ENCODE assay signal across 8 cellular contexts in the genomic region with DNA sequence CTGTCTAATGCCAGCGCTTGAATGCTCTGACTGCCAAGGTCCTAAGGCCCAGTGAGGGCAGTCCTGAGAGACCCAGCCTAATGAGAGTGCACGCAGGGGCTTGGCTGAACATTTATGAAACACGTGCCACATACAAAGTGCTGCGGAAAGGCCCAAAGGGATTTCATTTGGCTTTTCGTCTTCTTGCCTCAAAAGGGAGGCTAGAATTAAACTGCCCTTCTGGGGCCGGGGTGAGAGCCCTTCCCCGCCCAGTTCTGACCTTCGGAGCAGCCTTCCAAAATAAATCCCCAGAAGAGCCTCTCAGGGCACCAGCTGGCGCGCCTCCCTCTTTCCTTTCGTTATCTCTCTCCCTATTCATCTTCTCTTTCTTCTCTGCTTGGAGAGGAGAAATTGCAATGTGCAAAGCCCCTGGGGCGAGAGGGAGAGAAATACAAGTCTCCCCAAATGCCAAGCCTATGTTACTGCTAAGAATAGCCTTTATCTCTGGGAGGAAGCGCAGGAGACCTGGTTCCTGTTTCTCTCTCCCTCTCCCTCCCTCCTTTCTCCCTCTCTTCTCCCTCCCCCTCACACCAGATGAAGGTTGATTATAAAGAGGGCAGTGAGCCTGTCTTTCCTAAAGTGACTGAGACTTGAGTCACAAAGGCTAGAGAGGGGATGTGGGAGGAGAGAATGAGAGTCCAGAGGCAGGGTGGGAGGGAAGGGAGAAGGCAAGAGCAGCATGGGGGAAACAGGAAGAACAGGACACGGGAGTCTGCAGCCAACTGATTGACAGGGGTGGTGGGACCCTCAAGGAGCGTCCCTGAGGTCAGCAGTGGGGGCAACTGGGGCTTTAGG. TPM values are rescaled to one million over a fixed set of nuclear protein-coding genes. Genes with fewer than 3 reads are reported as not detected.
DNase-seq lines count a peak whose midpoint lies in the region; ATAC-seq and TF ChIP-seq lines count a peak whose summit lies in the region.

No MANE protein-coding gene starts in this region.

- H3K36me3 Mint-ChIP-seq in type B pancreatic cell, result no peaks in the 10 kb centered on the region

- TF ChIP-seq EP300 in SK-N-SH (IDR thresholded peaks at IDR 0.05; ENCODE audit: borderline replicate concordance in 1 of 2, low read depth in 1 of 2, low read length in 1 of 2), result peak; percentile 14 to 54; a peak in 1 of 4 replicates

- peak overlapping the region; percentile 90 for H3K9ac ChIP-seq in SK-N-SH
- H3K9ac ChIP-seq in mesendoderm (ENCODE audit: low read length), result peak overlapping the region; percentile 37

- H3K79me2 ChIP-seq in SK-N-SH (ENCODE audit: insufficient read depth), result no peaks in the 10 kb centered on the region
- H3K79me2 ChIP-seq in mesendoderm (ENCODE audit: control insufficient read depth, insufficient read depth, low read length), result no peaks in the 10 kb centered on the region

- H3K56ac ChIP-seq in mesendoderm (ENCODE audit: low read length), result peak overlapping the region; percentile 47

- H4K20me1 ChIP-seq in SK-N-SH (ENCODE audit: insufficient read depth), result no peaks in the 10 kb centered on the region

- peak overlapping the region; percentile 83 for H3K4me3 Mint-ChIP-seq in type B pancreatic cell

- H3K4me1 ChIP-seq in SK-N-SH (ENCODE audit: control insufficient read depth in 1 of 2, insufficient read depth in 2 of 2, low read depth in 1 of 2, low read length in 1 of 2), result peaks cover 20 to 21% of the 10 kb centered on the region in 2 experiments
- no peaks in the 10 kb centered on the region for H3K4me1 ChIP-seq in mesendoderm (ENCODE audit: control insufficient read depth, low read depth, low read length)

- peak; percentile 29 for ATAC-seq in GM21529 (IDR thresholded peaks at IDR 0.05; ENCODE audit: unreplicated experiment)

- H2AK5ac ChIP-seq in mesendoderm (ENCODE audit: low read length), result no peak overlapping the region

- no peak overlapping the region for H4K5ac ChIP-seq in mesendoderm (ENCODE audit: low read length)

- H3K23ac ChIP-seq in mesendoderm (ENCODE audit: low read length), result no peak overlapping the region

- peaks cover 30% of the 10 kb centered on the region for H3F3A ChIP-seq in SK-N-SH (replicated peaks; ENCODE audit: insufficient read depth)

- H3K9me3 Mint-ChIP-seq in type B pancreatic cell, result no peaks in the 10 kb centered on the region

- no peak overlapping the region for H3K4ac ChIP-seq in mesendoderm (ENCODE audit: low read depth, low read length)

- peak overlapping the region; percentile 72 for H2AFZ ChIP-seq in SK-N-SH (ENCODE audit: low read depth)

- CTCF ChIA-PET in SK-N-SH (lab: Yijun Ruan, JAX), result interaction anchor here (0.6 to 13.1 kb wide), 84 partner anchors 9 to 1737 kb away, joined by 3 to 277 read pairs (median 5); a partner anchor contains a TSS

- POLR2A ChIA-PET in SK-N-SH (lab: Yijun Ruan, JAX), result interaction anchor here (0.6 to 1.5 kb wide), 5 partner anchors 8 to 464 kb away, joined by 3 to 18 read pairs (median 4); no protein-coding TSS in a partner anchor

- H3K4me2 ChIP-seq in SK-N-SH, result peak overlapping the region; percentile 88
- H3K4me2 ChIP-seq in mesendoderm (ENCODE audit: low read length), result peak overlapping the region; percentile 90

- peak overlapping the region; percentile 6 for H3K18ac ChIP-seq in mesendoderm (ENCODE audit: low read length)

- DNase-seq in ELF-1 (ENCODE audit: low read depth, low spot score) (peak; percentile 77), HT1080 (ENCODE audit: low read depth) (peak; percentile 94), SK-N-SH (no peak), ecto neural progenitor cell (ENCODE audit: low spot score) (peak; percentile 82), mesendoderm (peak; percentile 94), type B pancreatic cell (ENCODE audit: extremely low spot score, unreplicated experiment) (no peak), NCI-H526 treated with DMSO at 0.1 percent for 48 hours (lab: John Stamatoyannopoulos, UW) (no peak)

- 0 out of 2 replicates have a peak, but pooled peaks have one; percentile 4 for TF ChIP-seq RAD21 in SK-N-SH (IDR thresholded peaks at IDR 0.05; ENCODE audit: low read length)

- H3K9me3 ChIP-seq in SK-N-SH, result no peaks in the 10 kb centered on the region

- H2BK120ac ChIP-seq in mesendoderm (ENCODE audit: low read depth, low read length), result no peak overlapping the region

- no peak overlapping the region for H2BK5ac ChIP-seq in mesendoderm (ENCODE audit: low read length)

- peak overlapping the region; percentile 48 for H3K27ac Mint-ChIP-seq in type B pancreatic cell

- H3K79me1 ChIP-seq in mesendoderm (ENCODE audit: low read length), result no peaks in the 10 kb centered on the region

- no peak overlapping the region for H4K8ac ChIP-seq in mesendoderm (ENCODE audit: low read depth, low read length)

- H3K27ac ChIP-seq in SK-N-SH (ENCODE audit: low read depth in 2 of 2, low read length in 1 of 2) (peak overlapping the region; percentile 81 to 94), mesendoderm (ENCODE audit: low read depth, low read length) (peak overlapping the region; percentile 46)

- H3K4me3 ChIP-seq in SK-N-SH (ENCODE audit: low read depth in 2 of 2, low read length in 1 of 2) (peak overlapping the region; percentile 14 to 61; a peak in 3 of 4 replicates), mesendoderm (ENCODE audit: low read length) (peak overlapping the region; percentile 77)

- H3K36me3 ChIP-seq in SK-N-SH (replicated peaks in 1 of 2; ENCODE audit: control insufficient read depth in 1 of 2, insufficient read depth in 2 of 2, low read length in 1 of 2) (no peaks in the 10 kb centered on the region), mesendoderm (ENCODE audit: control insufficient read depth, insufficient read depth, low read length) (no peaks in the 10 kb centered on the region)

- WGBS in SK-N-SH (ENCODE audit: low lambda C conversion rate), result 38% methylated on average over 15 of the region's 15 CpGs
- WGBS in mesendoderm (ENCODE audit: extremely low coverage, insufficient coverage, low lambda C conversion rate), result no CpG with 5 or more reads among the region's 15 CpGs

- no peak for TF ChIP-seq CTCF in SK-N-SH (IDR thresholded peaks at IDR 0.05)
- no peak for TF ChIP-seq CTCF in type B pancreatic cell (conservative IDR thresholded peaks at IDR 0.05)

- peaks cover 18% of the 10 kb centered on the region for H3K4me1 Mint-ChIP-seq in type B pancreatic cell (ENCODE audit: unreplicated experiment)

- no peaks in the 10 kb centered on the region for H3K27me3 Mint-ChIP-seq in type B pancreatic cell

- no peak overlapping the region for H2BK15ac ChIP-seq in mesendoderm (replicated peaks; ENCODE audit: low read depth)

- no peaks in the 10 kb centered on the region for H3K9me2 ChIP-seq in SK-N-SH

- H3K27me3 ChIP-seq in SK-N-SH (ENCODE audit: insufficient read depth), result no peaks in the 10 kb centered on the region
- no peaks in the 10 kb centered on the region for H3K27me3 ChIP-seq in mesendoderm (ENCODE audit: insufficient read depth, low read length, poor library complexity)

TF ChIP-seq in SK-N-SH, 30 proteins besides CTCF, POLR2A, EP300 and RAD21 (continues in another document):
- TF ChIP-seq RXRA (IDR thresholded peaks at IDR 0.05; ENCODE audit: borderline replicate concordance, low read depth) (no peak), MXI1 (IDR thresholded peaks at IDR 0.05; ENCODE audit: low read depth, low read length) (peak; percentile 34; the same call in 1 of the 2 replicates), FOSL2 (IDR thresholded peaks at IDR 0.05; ENCODE audit: borderline replicate concordance, low read depth) (peak; percentile 68), MEF2A (IDR thresholded peaks at IDR 0.05; ENCODE audit: borderline replicate concordance, low read depth) (peak; percentile 42; the same call in 1 of the 2 replicates), TCF12 (IDR thresholded peaks at IDR 0.05) (peak; percentile 83), JUND (IDR thresholded peaks at IDR 0.05) (peak; percentile 51; the same call in 1 of the 2 replicates)
- TF ChIP-seq, protein P1, sequence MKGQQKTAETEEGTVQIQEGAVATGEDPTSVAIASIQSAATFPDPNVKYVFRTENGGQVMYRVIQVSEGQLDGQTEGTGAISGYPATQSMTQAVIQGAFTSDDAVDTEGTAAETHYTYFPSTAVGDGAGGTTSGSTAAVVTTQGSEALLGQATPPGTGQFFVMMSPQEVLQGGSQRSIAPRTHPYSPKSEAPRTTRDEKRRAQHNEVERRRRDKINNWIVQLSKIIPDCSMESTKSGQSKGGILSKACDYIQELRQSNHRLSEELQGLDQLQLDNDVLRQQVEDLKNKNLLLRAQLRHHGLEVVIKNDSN (IDR thresholded peaks at IDR 0.05; ENCODE audit: borderline replicate concordance, low read depth), result no peak
- TF ChIP-seq, protein P2, sequence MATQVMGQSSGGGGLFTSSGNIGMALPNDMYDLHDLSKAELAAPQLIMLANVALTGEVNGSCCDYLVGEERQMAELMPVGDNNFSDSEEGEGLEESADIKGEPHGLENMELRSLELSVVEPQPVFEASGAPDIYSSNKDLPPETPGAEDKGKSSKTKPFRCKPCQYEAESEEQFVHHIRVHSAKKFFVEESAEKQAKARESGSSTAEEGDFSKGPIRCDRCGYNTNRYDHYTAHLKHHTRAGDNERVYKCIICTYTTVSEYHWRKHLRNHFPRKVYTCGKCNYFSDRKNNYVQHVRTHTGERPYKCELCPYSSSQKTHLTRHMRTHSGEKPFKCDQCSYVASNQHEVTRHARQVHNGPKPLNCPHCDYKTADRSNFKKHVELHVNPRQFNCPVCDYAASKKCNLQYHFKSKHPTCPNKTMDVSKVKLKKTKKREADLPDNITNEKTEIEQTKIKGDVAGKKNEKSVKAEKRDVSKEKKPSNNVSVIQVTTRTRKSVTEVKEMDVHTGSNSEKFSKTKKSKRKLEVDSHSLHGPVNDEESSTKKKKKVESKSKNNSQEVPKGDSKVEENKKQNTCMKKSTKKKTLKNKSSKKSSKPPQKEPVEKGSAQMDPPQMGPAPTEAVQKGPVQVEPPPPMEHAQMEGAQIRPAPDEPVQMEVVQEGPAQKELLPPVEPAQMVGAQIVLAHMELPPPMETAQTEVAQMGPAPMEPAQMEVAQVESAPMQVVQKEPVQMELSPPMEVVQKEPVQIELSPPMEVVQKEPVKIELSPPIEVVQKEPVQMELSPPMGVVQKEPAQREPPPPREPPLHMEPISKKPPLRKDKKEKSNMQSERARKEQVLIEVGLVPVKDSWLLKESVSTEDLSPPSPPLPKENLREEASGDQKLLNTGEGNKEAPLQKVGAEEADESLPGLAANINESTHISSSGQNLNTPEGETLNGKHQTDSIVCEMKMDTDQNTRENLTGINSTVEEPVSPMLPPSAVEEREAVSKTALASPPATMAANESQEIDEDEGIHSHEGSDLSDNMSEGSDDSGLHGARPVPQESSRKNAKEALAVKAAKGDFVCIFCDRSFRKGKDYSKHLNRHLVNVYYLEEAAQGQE (IDR thresholded peaks at IDR 0.05; ENCODE audit: low read depth, low read length), result peak; percentile 36; the same call in 1 of the 2 replicates

RNA-seq across cellular contexts. Expression of a gene that starts 36.7 kb away (rescaled TPM):
- total RNA-seq in HT1080 (2014; rRNA removed; shearing (Covaris generic)), result 188 and 294 TPM in 2 replicates
- 208 and 296 TPM in 2 replicates for polyA plus RNA-seq in HT1080 (2015; cell fraction: cytosol; rRNA removed)
- polyA plus RNA-seq in HT1080 (2015; cell fraction: nucleus; rRNA removed), result 107 and 138 TPM in 2 replicates
- 239 and 332 TPM in 2 replicates for polyA plus RNA-seq in SK-N-SH (2012; rRNA removed)
- polyA plus RNA-seq in SK-N-SH (2012; cell fraction: cytosol; rRNA removed), result 277 and 293 TPM in 2 replicates
- 112 and 123 TPM in 2 replicates for polyA plus RNA-seq in SK-N-SH (2012; cell fraction: nucleus; rRNA removed)
- 470 TPM for polyA plus RNA-seq in mesendoderm (2013, experiment 1 of 2)
- polyA plus RNA-seq in mesendoderm (2013, experiment 2 of 2), result 483 TPM
- total RNA-seq in type B pancreatic cell (ENCODE audit: low replicate concordance), result 129 and 171 TPM in 2 replicates

Comparison
In these comparisons a context has a peak if more than half of its experiments do, and no peak if none do; other contexts are left out.
1. DNase-seq: peak in ELF-1 (single experiment), HT1080 (single experiment), ecto neural progenitor cell (single experiment) and mesendoderm (single experiment); none in SK-N-SH (single experiment), type B pancreatic cell (single experiment) and NCI-H526 treated with DMSO at 0.1 percent for 48 hours (single experiment).